ENCODE assay signal across 10 cellular contexts in genomic region chr5:75668348-75668895, GRCh38. TPM values are rescaled to one million over a fixed set of nuclear protein-coding genes. Genes with fewer than 3 reads are reported as not detected.
DNase-seq lines count a peak whose midpoint lies in the region; ATAC-seq and TF ChIP-seq lines count a peak whose summit lies in the region.
"Had no signal": no experiment of that assay in that cellular context is flagged by ENCODE, and none has a peak within 500 bp of the region (broad histone marks: within the 10 kb centered on the region; RNA-seq: fewer than 3 reads in every experiment).

No MANE protein-coding gene starts in this region.

- H3K4me3 Mint-ChIP-seq in effector memory CD8-positive, alpha-beta T cell: peak overlapping the region; percentile 73 to 79

- no peak for TF ChIP-seq EP300 in upper lobe of left lung (IDR thresholded peaks at IDR 0.05)

- peaks cover 5% of the 10 kb centered on the region for H3K36me3 Mint-ChIP-seq in effector memory CD8-positive, alpha-beta T cell (ENCODE audit: insufficient read depth)

- H3K4me3 ChIP-seq in right atrium auricular region (no peak overlapping the region), Loucy (ENCODE audit: low read length, poor library complexity, severe bottlenecking) (peak overlapping the region; percentile 73), upper lobe of left lung (peak overlapping the region in 2 of 4 donors; percentile 33 to 36)
- H3K4me3 ChIP-seq: cardiac muscle cell, MG63 had no signal

- H4K20me1 ChIP-seq in Loucy (ENCODE audit: insufficient read depth, low read length, poor library complexity, severe bottlenecking): no peaks in the 10 kb centered on the region

- peak; percentile 55 for ATAC-seq in Right ventricle myocardium superior (ENCODE audit: poor library complexity)
- no peak for ATAC-seq in effector memory CD8-positive, alpha-beta T cell (replicated peaks)
- peak; percentile 16 to 35 for ATAC-seq in upper lobe of left lung (ENCODE audit: low FRiP score in 2 of 2)
- no peak for ATAC-seq in HG03280 (IDR thresholded peaks at IDR 0.05; ENCODE audit: unreplicated experiment)

- peak overlapping the region; percentile 47 to 93 for H3K27ac Mint-ChIP-seq in effector memory CD8-positive, alpha-beta T cell

- intact Hi-C loops in Right ventricle myocardium superior (cut with DNase I): loop anchor here (10.0 kb wide), 1 partner anchor 334 kb away; the partner anchor contains the start of gene HMGCR

- H3K9me3 ChIP-seq in right atrium auricular region (no peaks in the 10 kb centered on the region), Loucy (ENCODE audit: insufficient read depth, low read depth, low read length) (no peaks in the 10 kb centered on the region), upper lobe of left lung (no peaks in the 10 kb centered on the region)
- H3K9me3 ChIP-seq: MG63 had no signal

- no peaks in the 10 kb centered on the region for H3K27me3 Mint-ChIP-seq in effector memory CD8-positive, alpha-beta T cell

- peaks cover 12% of the 10 kb centered on the region in 2 donors for H3K4me1 Mint-ChIP-seq in effector memory CD8-positive, alpha-beta T cell (ENCODE audit: low read depth in 2 of 2)

- no peaks in the 10 kb centered on the region for H3K79me2 ChIP-seq in Loucy (ENCODE audit: insufficient read depth, low read length)

- H3K9me2 ChIP-seq in Loucy (replicated peaks; ENCODE audit: low read depth, low read length): no peaks in the 10 kb centered on the region

- peak overlapping the region; percentile 74 for H3K9ac ChIP-seq in Loucy (ENCODE audit: low read depth, low read length, poor library complexity, severe bottlenecking)

- peaks cover 8% of the 10 kb centered on the region; the same call in 1 of the 2 replicates for H3F3A ChIP-seq in Loucy (ENCODE audit: low read depth)

- H3K4me2 ChIP-seq in Loucy (ENCODE audit: low read depth, low read length, poor library complexity, severe bottlenecking): peak overlapping the region; percentile 85

- H3K27ac ChIP-seq in right atrium auricular region (no peak overlapping the region), upper lobe of left lung (no peak overlapping the region)
- H3K27ac ChIP-seq: cardiac muscle cell had no signal

- no peaks in the 10 kb centered on the region for H3K9me3 Mint-ChIP-seq in effector memory CD8-positive, alpha-beta T cell

- H3K36me3 ChIP-seq in right atrium auricular region (no peaks in the 10 kb centered on the region), Loucy (ENCODE audit: insufficient read depth, low read length) (peaks cover 5% of the 10 kb centered on the region; the same call in 1 of the 2 replicates), upper lobe of left lung (peaks cover 0 to 5% (median 0%) of the 10 kb centered on the region in 4 donors)
- H3K36me3 ChIP-seq: cardiac muscle cell, MG63 had no signal

- TF ChIP-seq CTCF in right atrium auricular region (IDR thresholded peaks at IDR 0.05): no peak
- no peak for TF ChIP-seq CTCF in Loucy (conservative IDR thresholded peaks at IDR 0.05; ENCODE audit: low read length)
- TF ChIP-seq CTCF in upper lobe of left lung (IDR thresholded peaks at IDR 0.05): no peak

- H2AFZ ChIP-seq in Loucy (ENCODE audit: low read length): peak overlapping the region; percentile 71

- H3K4me1 ChIP-seq in right atrium auricular region (peaks cover 0 to 11% of the 10 kb centered on the region in 2 donors), Loucy (ENCODE audit: insufficient read depth, low read length, poor library complexity, severe bottlenecking) (peaks cover 44% of the 10 kb centered on the region), upper lobe of left lung (peaks cover 3 to 10% (median 8%) of the 10 kb centered on the region in 4 donors)

- TF ChIP-seq POLR2A in upper lobe of left lung (IDR thresholded peaks at IDR 0.05): no peak

- DNase-seq in Right ventricle myocardium superior (no peak), right atrium auricular region (ENCODE audit: low spot score) (no peak), upper lobe of left lung (no peak), NCI-H1048 (lab: John Stamatoyannopoulos, UW) (no peak), NCI-H1930 (lab: John Stamatoyannopoulos, UW) (no peak)
- no peak for DNase-seq in effector memory CD8-positive, alpha-beta T cell

- H3K27me3 ChIP-seq in right atrium auricular region: no peaks in the 10 kb centered on the region
- H3K27me3 ChIP-seq in Loucy (ENCODE audit: insufficient read depth, low read length, poor library complexity, severe bottlenecking): no peaks in the 10 kb centered on the region
- no peaks in the 10 kb centered on the region for H3K27me3 ChIP-seq in upper lobe of left lung
- H3K27me3 ChIP-seq: MG63 had no signal

- WGBS in upper lobe of left lung, 2 donors: 73 to 88% methylated on average over 3 of the region's 3 CpGs

RNA-seq across cellular contexts. Expression of gene POC5, which starts 48.8 kb away (rescaled TPM):
- total RNA-seq in Right ventricle myocardium superior: 2.3 TPM
- 10 to 100 TPM in 1 of 2 donors, 1 to 10 TPM in 1; 2.8 to 12.6 TPM for total RNA-seq in right atrium auricular region
- 10 to 100 TPM in 4 of 6 donors, 1 to 10 TPM in 2; 8.9 to 46.2 (median 12.2) TPM for total RNA-seq in upper lobe of left lung

RNA-seq across cellular contexts. Expression of gene ANKDD1B, which starts 57.2 kb away (rescaled TPM):
- total RNA-seq in Right ventricle myocardium superior (not detected), right atrium auricular region (not detected), upper lobe of left lung (1 to 10 TPM in 5 of 6 donors, under 1 TPM in 1; 0.67 to 7.3 (median 4.4) TPM)

Comparison
In these comparisons a context has a peak if more than half of its experiments do, and no peak if none do; other contexts are left out.
1. ATAC-seq: peak in Right ventricle myocardium superior (single experiment) and upper lobe of left lung (2 of 2); none in effector memory CD8-positive, alpha-beta T cell (single experiment) and HG03280 (single experiment).